Comparison of ENCODE assay signal across 1 cellular context in genomic region chr2:10122500-10123280, GRCh38.
TF ChIP-seq lines count a peak whose summit lies in the region.

Gene RRM2, plus strand, starts transcription at chr2:10122739. Its CDS starts 60 bp downstream, at chr2:10122799.

TF ChIP-seq in HEK293, 187 proteins besides CTCF, POLR2A, EP300 and RAD21 (continued from another document):
- TF ChIP-seq ZBTB6 (tag by site-specific recombination; IDR thresholded peaks at IDR 0.05) (no peak), ZNF138 (tag by site-specific recombination; IDR thresholded peaks at IDR 0.05; ENCODE audit: borderline replicate concordance) (no peak), ZNF501 (tag by site-specific recombination; IDR thresholded peaks at IDR 0.05) (peak; percentile 95), ZNF692 (tag by site-specific recombination; IDR thresholded peaks at IDR 0.05) (peak; percentile 59; the same call in 1 of the 2 replicates), RBAK (tag by site-specific recombination; IDR thresholded peaks at IDR 0.05) (no peak), ZNF24 (tag by site-specific recombination; IDR thresholded peaks at IDR 0.05) (no peak), ZNF280D (tag by site-specific recombination; IDR thresholded peaks at IDR 0.05) (no peak), ZNF837 (tag by site-specific recombination; IDR thresholded peaks at IDR 0.05) (no peak), ZNF626 (tag by site-specific recombination; IDR thresholded peaks at IDR 0.05) (no peak), ZNF239 (tag by site-specific recombination; IDR thresholded peaks at IDR 0.05) (0 out of 2 replicates have a peak, but pooled peaks have one; percentile 51), ZNF555 (tag by site-specific recombination; conservative IDR thresholded peaks at IDR 0.05) (no peak), EGR2 (tag by site-specific recombination; IDR thresholded peaks at IDR 0.05; ENCODE audit: low read depth) (no peak), ZNF146 (tag by site-specific recombination; IDR thresholded peaks at IDR 0.05) (no peak; the same call in 1 of the 2 replicates), ZNF19 (tag by site-specific recombination; IDR thresholded peaks at IDR 0.05; ENCODE audit: low read depth) (no peak), ZXDB (tag by site-specific recombination; IDR thresholded peaks at IDR 0.05) (peak; percentile 91), YY2 (tag by site-specific recombination; IDR thresholded peaks at IDR 0.05) (0 out of 2 replicates have a peak, but pooled peaks have one; percentile 44), ATF2 (tag by site-specific recombination; IDR thresholded peaks at IDR 0.05; ENCODE audit: low read depth) (no peak), OSR2 (tag by site-specific recombination; IDR thresholded peaks at IDR 0.05) (no peak), REST (tag by site-specific recombination; IDR thresholded peaks at IDR 0.05) (peak; percentile 66), ZNF214 (tag by site-specific recombination; IDR thresholded peaks at IDR 0.05; ENCODE audit: borderline replicate concordance) (no peak), ZNF148 (tag by site-specific recombination; IDR thresholded peaks at IDR 0.05; ENCODE audit: borderline replicate concordance) (0 out of 2 replicates have a peak, but pooled peaks have one; percentile 58), ZNF670 (tag by site-specific recombination; IDR thresholded peaks at IDR 0.05; ENCODE audit: low read depth) (no peak), KLF9 (tag by site-specific recombination; IDR thresholded peaks at IDR 0.05; ENCODE audit: low read depth) (peak; percentile 57), ZBTB48 (tag by site-specific recombination; IDR thresholded peaks at IDR 0.05) (peak; percentile 83), ZFP41 (tag by site-specific recombination; IDR thresholded peaks at IDR 0.05; ENCODE audit: borderline replicate concordance) (0 out of 2 replicates have a peak, but pooled peaks have one; percentile 64), SP2 (tag by site-specific recombination; IDR thresholded peaks at IDR 0.05) (peak; percentile 63), ZNF660 (tag by site-specific recombination; IDR thresholded peaks at IDR 0.05) (peak; percentile 40), BCL11B (tag by site-specific recombination; IDR thresholded peaks at IDR 0.05; ENCODE audit: low read depth) (peak; percentile 13; the same call in 1 of the 2 replicates), ZNF707 (tag by site-specific recombination; IDR thresholded peaks at IDR 0.05) (no peak), ZNF132 (tag by site-specific recombination; IDR thresholded peaks at IDR 0.05; ENCODE audit: borderline replicate concordance) (no peak), OVOL3 (tag by site-specific recombination; IDR thresholded peaks at IDR 0.05) (no peak), ZNF830 (tag by site-specific recombination; IDR thresholded peaks at IDR 0.05; ENCODE audit: low read depth) (no peak), ZNF157 (tag by site-specific recombination; IDR thresholded peaks at IDR 0.05) (no peak), MZF1 (tag by site-specific recombination; IDR thresholded peaks at IDR 0.05; ENCODE audit: borderline replicate concordance) (no peak), GFI1B (tag by site-specific recombination; IDR thresholded peaks at IDR 0.05) (no peak; the same call in 1 of the 2 replicates), ZBTB7A (tag by site-specific recombination; IDR thresholded peaks at IDR 0.05; ENCODE audit: low read depth) (peak; percentile 81), ZNF140 (tag by site-specific recombination; IDR thresholded peaks at IDR 0.05) (no peak), HIC1 (tag by site-specific recombination; IDR thresholded peaks at IDR 0.05) (no peak; the same call in 1 of the 2 replicates), ZNF426 (tag by site-specific recombination; IDR thresholded peaks at IDR 0.05) (no peak), ELK4 (IDR thresholded peaks at IDR 0.05; ENCODE audit: borderline replicate concordance, low read depth, low read length) (no peak), ZBTB26 (tag by site-specific recombination; optimal IDR thresholded peaks at IDR 0.05) (peak; percentile 93)
